1 cellular context compared by ENCODE assay signal in the genomic region with DNA sequence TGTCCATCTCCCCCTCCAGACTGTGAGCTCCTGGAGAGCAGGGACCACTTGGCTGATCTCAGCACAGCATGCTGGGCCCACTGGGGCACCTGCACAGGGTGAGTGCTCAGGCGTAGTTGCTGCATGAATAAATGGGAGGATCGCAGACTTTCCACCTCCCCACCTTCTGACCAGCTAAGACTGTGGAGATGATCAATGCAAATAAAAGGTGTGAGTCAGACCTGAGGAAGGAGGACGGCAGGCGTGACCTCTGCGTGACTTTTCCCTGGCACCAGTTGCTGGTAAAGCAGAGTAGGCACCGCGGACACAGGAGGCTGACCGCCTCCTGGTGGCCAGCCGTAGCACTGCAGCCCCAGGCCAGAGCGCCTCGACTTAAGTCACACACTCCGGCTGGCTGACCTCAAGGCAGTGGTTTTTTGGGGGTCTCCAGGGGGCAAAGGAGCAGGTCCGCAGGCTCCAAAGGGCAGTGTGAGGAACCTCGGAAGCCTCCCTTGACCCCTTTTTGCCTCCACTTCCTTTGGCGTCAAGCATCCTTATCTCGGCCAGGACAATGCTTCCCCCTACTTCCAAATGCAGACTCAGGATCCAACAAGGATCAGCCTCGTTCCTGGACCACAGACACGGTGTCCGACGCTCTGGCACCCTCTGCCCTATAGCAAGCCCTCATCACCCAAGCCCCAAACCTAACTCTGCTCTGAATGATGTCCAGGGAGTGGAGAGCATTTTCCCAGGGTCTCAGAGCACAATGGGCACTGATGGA.
A peak's percentile ranks its signal among the peaks of the same experiment; 100 is the strongest.
TF ChIP-seq lines count a peak whose summit lies in the region.

No MANE protein-coding gene starts in this region.

TF ChIP-seq in HepG2, 621 proteins besides CTCF, POLR2A, EP300 and RAD21 (continued from another document and continues in another):
- TF ChIP-seq, protein P1, sequence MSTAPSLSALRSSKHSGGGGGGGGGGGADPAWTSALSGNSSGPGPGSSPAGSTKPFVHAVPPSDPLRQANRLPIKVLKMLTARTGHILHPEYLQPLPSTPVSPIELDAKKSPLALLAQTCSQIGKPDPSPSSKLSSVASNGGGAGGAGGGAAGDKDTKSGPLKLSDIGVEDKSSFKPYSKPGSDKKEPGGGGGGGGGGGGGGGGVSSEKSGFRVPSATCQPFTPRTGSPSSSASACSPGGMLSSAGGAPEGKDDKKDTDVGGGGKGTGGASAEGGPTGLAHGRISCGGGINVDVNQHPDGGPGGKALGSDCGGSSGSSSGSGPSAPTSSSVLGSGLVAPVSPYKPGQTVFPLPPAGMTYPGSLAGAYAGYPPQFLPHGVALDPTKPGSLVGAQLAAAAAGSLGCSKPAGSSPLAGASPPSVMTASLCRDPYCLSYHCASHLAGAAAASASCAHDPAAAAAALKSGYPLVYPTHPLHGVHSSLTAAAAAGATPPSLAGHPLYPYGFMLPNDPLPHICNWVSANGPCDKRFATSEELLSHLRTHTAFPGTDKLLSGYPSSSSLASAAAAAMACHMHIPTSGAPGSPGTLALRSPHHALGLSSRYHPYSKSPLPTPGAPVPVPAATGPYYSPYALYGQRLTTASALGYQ (CRISPR knock-in tag; IDR thresholded peaks at IDR 0.05), result no peak
- peak; percentile 82 for TF ChIP-seq XRCC5 (optimal IDR thresholded peaks at IDR 0.05; ENCODE audit: low read length)
- no peak for TF ChIP-seq NCOA5 (CRISPR knock-in tag; IDR thresholded peaks at IDR 0.05)
- no peak for TF ChIP-seq ISL2 (CRISPR knock-in tag; IDR thresholded peaks at IDR 0.05)
- TF ChIP-seq ATRX (CRISPR knock-in tag; IDR thresholded peaks at IDR 0.05; ENCODE audit: borderline replicate concordance), result no peak
- peak; percentile 34 for TF ChIP-seq FOXA3 (CRISPR knock-in tag; IDR thresholded peaks at IDR 0.05)
- no peak for TF ChIP-seq MED13 (CRISPR knock-in tag; IDR thresholded peaks at IDR 0.05)
- TF ChIP-seq BHLHE40 (IDR thresholded peaks at IDR 0.05; ENCODE audit: low read length), result peak; percentile 61
- TF ChIP-seq THAP11 (CRISPR knock-in tag; IDR thresholded peaks at IDR 0.05), result peak; percentile 66
- TF ChIP-seq FOXC1 (CRISPR knock-in tag; IDR thresholded peaks at IDR 0.05; ENCODE audit: borderline replicate concordance), result no peak
- no peak for TF ChIP-seq GZF1 (CRISPR knock-in tag; IDR thresholded peaks at IDR 0.05)
- peak; percentile 28; the same call in 1 of the 2 replicates for TF ChIP-seq ZNF768 (CRISPR knock-in tag; IDR thresholded peaks at IDR 0.05)
- TF ChIP-seq ATF7-NPFF (CRISPR knock-in tag; IDR thresholded peaks at IDR 0.05; ENCODE audit: low read depth), result no peak
- no peak for TF ChIP-seq ELF1 (CRISPR knock-in tag; IDR thresholded peaks at IDR 0.05)
- TF ChIP-seq, protein P2, sequence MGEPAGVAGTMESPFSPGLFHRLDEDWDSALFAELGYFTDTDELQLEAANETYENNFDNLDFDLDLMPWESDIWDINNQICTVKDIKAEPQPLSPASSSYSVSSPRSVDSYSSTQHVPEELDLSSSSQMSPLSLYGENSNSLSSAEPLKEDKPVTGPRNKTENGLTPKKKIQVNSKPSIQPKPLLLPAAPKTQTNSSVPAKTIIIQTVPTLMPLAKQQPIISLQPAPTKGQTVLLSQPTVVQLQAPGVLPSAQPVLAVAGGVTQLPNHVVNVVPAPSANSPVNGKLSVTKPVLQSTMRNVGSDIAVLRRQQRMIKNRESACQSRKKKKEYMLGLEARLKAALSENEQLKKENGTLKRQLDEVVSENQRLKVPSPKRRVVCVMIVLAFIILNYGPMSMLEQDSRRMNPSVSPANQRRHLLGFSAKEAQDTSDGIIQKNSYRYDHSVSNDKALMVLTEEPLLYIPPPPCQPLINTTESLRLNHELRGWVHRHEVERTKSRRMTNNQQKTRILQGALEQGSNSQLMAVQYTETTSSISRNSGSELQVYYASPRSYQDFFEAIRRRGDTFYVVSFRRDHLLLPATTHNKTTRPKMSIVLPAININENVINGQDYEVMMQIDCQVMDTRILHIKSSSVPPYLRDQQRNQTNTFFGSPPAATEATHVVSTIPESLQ (CRISPR knock-in tag; conservative IDR thresholded peaks at IDR 0.05), result no peak
- no peak for TF ChIP-seq NFATC3 (CRISPR knock-in tag; IDR thresholded peaks at IDR 0.05)
- no peak for TF ChIP-seq TMF1 (CRISPR knock-in tag; IDR thresholded peaks at IDR 0.05; ENCODE audit: low read depth)
- TF ChIP-seq SMARCC2 (IDR thresholded peaks at IDR 0.05), result no peak
- TF ChIP-seq REL (CRISPR knock-in tag; conservative IDR thresholded peaks at IDR 0.05), result no peak
- 0 out of 2 replicates have a peak, but pooled peaks have one; percentile 23 for TF ChIP-seq ZFY (CRISPR knock-in tag; IDR thresholded peaks at IDR 0.05)
- no peak for TF ChIP-seq ZBTB4 (CRISPR knock-in tag; IDR thresholded peaks at IDR 0.05; ENCODE audit: borderline replicate concordance)
- TF ChIP-seq RERE (CRISPR knock-in tag; IDR thresholded peaks at IDR 0.05; ENCODE audit: low read depth), result no peak
- TF ChIP-seq TCF7 (IDR thresholded peaks at IDR 0.05; ENCODE audit: low read depth), result no peak
- TF ChIP-seq ONECUT2 (CRISPR knock-in tag; IDR thresholded peaks at IDR 0.05), result no peak
- peak; percentile 47; the same call in 1 of the 2 replicates for TF ChIP-seq SMC3 (IDR thresholded peaks at IDR 0.05; ENCODE audit: low read length)
- TF ChIP-seq ZNF235 (CRISPR knock-in tag; IDR thresholded peaks at IDR 0.05; ENCODE audit: borderline replicate concordance), result 0 out of 2 replicates have a peak, but pooled peaks have one; percentile 22
- TF ChIP-seq HHEX (CRISPR knock-in tag; IDR thresholded peaks at IDR 0.05), result no peak
- TF ChIP-seq ZNF510 (CRISPR knock-in tag; IDR thresholded peaks at IDR 0.05; ENCODE audit: low read depth), result no peak
- TF ChIP-seq STAG1 (CRISPR knock-in tag; IDR thresholded peaks at IDR 0.05), result peak; percentile 82
- no peak for TF ChIP-seq ZNF253 (CRISPR knock-in tag; IDR thresholded peaks at IDR 0.05; ENCODE audit: borderline replicate concordance)
- TF ChIP-seq ZNF564 (CRISPR knock-in tag; IDR thresholded peaks at IDR 0.05), result no peak
- TF ChIP-seq ZNF552 (CRISPR knock-in tag; IDR thresholded peaks at IDR 0.05; ENCODE audit: borderline replicate concordance), result no peak
- TF ChIP-seq NONO (IDR thresholded peaks at IDR 0.05), result no peak
- peak; percentile 58; the same call in 1 of the 2 replicates for TF ChIP-seq NONO (CRISPR knock-in tag; conservative IDR thresholded peaks at IDR 0.05)
- TF ChIP-seq, protein P3, sequence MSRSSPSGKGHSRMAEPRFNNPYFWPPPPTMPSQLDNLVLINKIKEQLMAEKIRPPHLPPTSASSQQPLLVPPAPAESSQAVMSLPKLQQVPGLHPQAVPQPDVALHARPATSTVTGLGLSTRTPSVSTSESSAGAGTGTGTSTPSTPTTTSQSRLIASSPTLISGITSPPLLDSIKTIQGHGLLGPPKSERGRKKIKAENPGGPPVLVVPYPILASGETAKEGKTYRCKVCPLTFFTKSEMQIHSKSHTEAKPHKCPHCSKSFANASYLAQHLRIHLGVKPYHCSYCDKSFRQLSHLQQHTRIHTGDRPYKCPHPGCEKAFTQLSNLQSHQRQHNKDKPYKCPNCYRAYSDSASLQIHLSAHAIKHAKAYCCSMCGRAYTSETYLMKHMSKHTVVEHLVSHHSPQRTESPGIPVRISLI (CRISPR knock-in tag; IDR thresholded peaks at IDR 0.05; ENCODE audit: borderline replicate concordance), result no peak
- TF ChIP-seq ZNF883 (CRISPR knock-in tag; IDR thresholded peaks at IDR 0.05; ENCODE audit: not compliant biosample characterization), result no peak
- no peak for TF ChIP-seq ZNF326 (CRISPR knock-in tag; IDR thresholded peaks at IDR 0.05; ENCODE audit: borderline replicate concordance)
- peak; percentile 58; the same call in 1 of the 2 replicates for TF ChIP-seq FOXK1 (CRISPR knock-in tag; IDR thresholded peaks at IDR 0.05; ENCODE audit: borderline replicate concordance, low read depth)
- TF ChIP-seq MXD3 (CRISPR knock-in tag; IDR thresholded peaks at IDR 0.05), result no peak
- no peak; the same call in 1 of the 2 replicates for TF ChIP-seq THRA (CRISPR knock-in tag; IDR thresholded peaks at IDR 0.05; ENCODE audit: borderline replicate concordance)
- TF ChIP-seq ESRRA (CRISPR knock-in tag; IDR thresholded peaks at IDR 0.05; ENCODE audit: low read depth), result 0 out of 2 replicates have a peak, but pooled peaks have one; percentile 52
